19 cellular contexts compared by ENCODE assay signal in the genomic region with DNA sequence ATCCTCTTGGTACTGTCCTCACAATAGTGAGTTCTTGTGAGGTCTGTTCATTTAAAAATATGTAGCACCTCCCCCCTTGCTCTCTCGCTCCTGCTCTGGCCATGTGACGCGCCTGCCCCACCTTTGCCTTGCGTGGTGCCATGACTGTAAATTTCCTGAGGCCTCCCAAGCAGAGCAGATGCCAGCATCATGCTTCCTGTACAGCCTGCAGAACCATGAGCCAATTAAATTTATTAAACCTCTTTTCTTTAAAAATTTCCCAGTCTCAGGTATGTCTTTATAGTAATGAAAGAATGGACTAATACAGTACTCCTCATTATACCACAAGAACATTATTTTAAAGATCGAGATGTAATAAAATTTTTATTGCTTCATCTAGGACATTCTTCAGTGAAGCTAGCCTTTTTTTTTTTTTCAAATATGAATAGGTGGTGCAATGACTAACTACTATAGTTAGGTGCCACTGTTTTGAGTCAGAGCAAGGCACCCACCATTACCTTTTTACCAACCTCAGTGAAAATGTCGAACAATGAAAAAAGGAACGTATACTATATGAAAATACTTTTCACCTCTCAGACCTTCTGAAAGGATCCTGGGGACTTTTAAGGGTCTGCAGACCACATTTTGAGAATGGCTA.
DNase-seq lines count a peak whose midpoint lies in the region; ATAC-seq and TF ChIP-seq lines count a peak whose summit lies in the region.
"Had no signal": no experiment of that assay in that cellular context is flagged by ENCODE, and none has a peak within 500 bp of the region (broad histone marks: within the 10 kb centered on the region; RNA-seq: fewer than 3 reads in every experiment).

No MANE protein-coding gene starts in this region.

- H3K9ac ChIP-seq in PC-3 (ENCODE audit: low read length) (peak overlapping the region; percentile 50), smooth muscle cell (ENCODE audit: low read depth) (no peak overlapping the region)

- POLR2A ChIA-PET in activated CD4-positive, alpha-beta T cell treated with anti-CD3 and anti-CD28 coated beads for 36 hours (lab: Charles Lee) = no interaction called here
- POLR2A ChIA-PET in PC-3 (lab: Charles Lee; ENCODE audit: unreplicated experiment) = interaction anchor here (0.6 kb wide), 1 partner anchor 72 kb away, joined by 3 read pairs; no protein-coding TSS in a partner anchor

- H3K4me2 ChIP-seq in PC-3 (ENCODE audit: low read length) (0 out of 2 replicates have a peak overlapping the region, but pooled peaks have one; percentile 19), smooth muscle cell (no peak overlapping the region)
- H3K4me2 ChIP-seq: PC-9 had no signal

- no peak for DNase-seq in activated CD4-positive, alpha-beta T cell treated with anti-CD3 and anti-CD28 coated beads for 36 hours
- no peak for DNase-seq in activated CD4-positive, alpha-beta T cell treated with anti-CD3 and anti-CD28 coated beads for 4 hours
- DNase-seq in PC-3 = peak; percentile 47
- no peak for DNase-seq in smooth muscle cell (lab: John Stamatoyannopoulos, UW; ENCODE audit: unreplicated experiment)
- no peak for DNase-seq in HAP-1 (ENCODE audit: low spot score in 2 of 2)
- DNase-seq: AML-193, DND-41, H9, NCI-H1105 treated with DMSO at 0.1 percent for 48 hours, NCI-H1694, NCI-H226, NCI-H524, SJCRH30 had no signal

- no peaks in the 10 kb centered on the region for H3K9me3 Mint-ChIP-seq in activated CD4-positive, alpha-beta T cell treated with anti-CD3 and anti-CD28 coated beads for 36 hours (ENCODE audit: low read depth)
- H3K9me3 Mint-ChIP-seq: H9 had no signal

- H3K9me2 ChIP-seq in PC-3 (replicated peaks; ENCODE audit: low read length) = no peaks in the 10 kb centered on the region

- no peaks in the 10 kb centered on the region for H3K27me3 ChIP-seq in PC-3 (ENCODE audit: low read length)
- no peaks in the 10 kb centered on the region for H3K27me3 ChIP-seq in smooth muscle cell (ENCODE audit: low read depth)
- H3K27me3 ChIP-seq in HAP-1 (ENCODE audit: low read depth) = no peaks in the 10 kb centered on the region
- H3K27me3 ChIP-seq: SJCRH30 had no signal

- H2AFZ ChIP-seq in PC-3 (ENCODE audit: low read length) (peak overlapping the region; percentile 38; the same call in 1 of the 2 replicates), smooth muscle cell (ENCODE audit: low read depth) (no peak overlapping the region)
- H2AFZ ChIP-seq: PC-9 had no signal

- 94% methylated on average over 7 of the region's 7 CpGs for WGBS in smooth muscle cell (ENCODE audit: low lambda C conversion rate)

- H3K9me3 ChIP-seq in PC-3 (ENCODE audit: low read length) (no peaks in the 10 kb centered on the region), smooth muscle cell (replicated peaks; ENCODE audit: low read depth) (no peaks in the 10 kb centered on the region), HAP-1 (no peaks in the 10 kb centered on the region)
- H3K9me3 ChIP-seq: SJCRH30 had no signal

- H3K27ac Mint-ChIP-seq in activated CD4-positive, alpha-beta T cell treated with anti-CD3 and anti-CD28 coated beads for 36 hours = no peak overlapping the region
- H3K27ac Mint-ChIP-seq: H9 had no signal

- H3F3A ChIP-seq in PC-3 (ENCODE audit: low read length, unreplicated experiment) = no peaks in the 10 kb centered on the region
- no peaks in the 10 kb centered on the region for H3F3A ChIP-seq in smooth muscle cell (ENCODE audit: low read depth)

- peak; percentile 58 for ATAC-seq in activated CD4-positive, alpha-beta T cell treated with anti-CD3 and anti-CD28 coated beads for 36 hours
- ATAC-seq in PC-3 = peak; percentile 63
- peak; percentile 54 for ATAC-seq in esophagus mucosa
- ATAC-seq in GM21367 (IDR thresholded peaks at IDR 0.05; ENCODE audit: unreplicated experiment) = no peak
- no peak for ATAC-seq in GM21447 (IDR thresholded peaks at IDR 0.05; ENCODE audit: unreplicated experiment)

- H3K4me1 ChIP-seq in PC-3 (ENCODE audit: insufficient read depth, low read length) (peaks cover 36% of the 10 kb centered on the region), smooth muscle cell (ENCODE audit: low read depth) (peaks cover 3% of the 10 kb centered on the region), HAP-1 (no peaks in the 10 kb centered on the region)
- H3K4me1 ChIP-seq: SJCRH30 had no signal

- in situ Hi-C loops in HAP-1 (cut with MboI; ENCODE audit: low sequenced_read_pairs) = no loop called here

- intact Hi-C loops in activated CD4-positive, alpha-beta T cell treated with anti-CD3 and anti-CD28 coated beads for 36 hours (cut with DNase I, micrococcal nuclease) = no loop called here
- intact Hi-C loops in PC-3 (cut with micrococcal nuclease) = loop anchor here (10.0 kb wide), 1 partner anchor 984 kb away; no protein-coding TSS in a partner anchor

- TF ChIP-seq CTCF in PC-3 (conservative IDR thresholded peaks at IDR 0.05; ENCODE audit: low read depth, low read length) (no peak), smooth muscle cell (IDR thresholded peaks at IDR 0.05; ENCODE audit: borderline replicate concordance, insufficient read depth, poor library complexity, severe bottlenecking) (no peak)

- H3K4me1 Mint-ChIP-seq in activated CD4-positive, alpha-beta T cell treated with anti-CD3 and anti-CD28 coated beads for 36 hours = no peaks in the 10 kb centered on the region

- CTCF ChIA-PET in activated CD4-positive, alpha-beta T cell treated with anti-CD3 and anti-CD28 coated beads for 36 hours (lab: Charles Lee) = no interaction called here
- CTCF ChIA-PET in PC-3 (lab: Charles Lee) = interaction anchor here (0.6 kb wide), 1 partner anchor 49 kb away, joined by 3 read pairs; no protein-coding TSS in a partner anchor

- H3K27me3 Mint-ChIP-seq in activated CD4-positive, alpha-beta T cell treated with anti-CD3 and anti-CD28 coated beads for 36 hours = no peaks in the 10 kb centered on the region

- H3K4me3 ChIP-seq in PC-3 (ENCODE audit: low read length) (no peak overlapping the region), smooth muscle cell (no peak overlapping the region), HAP-1 (no peak overlapping the region)
- H3K4me3 ChIP-seq: PC-9, SJCRH30 had no signal

- no peaks in the 10 kb centered on the region for H3K36me3 ChIP-seq in PC-3 (ENCODE audit: low read depth, low read length)
- H3K36me3 ChIP-seq in smooth muscle cell (ENCODE audit: low read depth) = no peaks in the 10 kb centered on the region
- H3K36me3 ChIP-seq in HAP-1 (replicated peaks) = no peaks in the 10 kb centered on the region
- H3K36me3 ChIP-seq: SJCRH30 had no signal

- no TSS peak for BruUV-seq in PC-3 (replicated peaks; lab: Mats Ljungman, UMichigan)

- no peaks in the 10 kb centered on the region for H4K20me1 ChIP-seq in PC-3 (ENCODE audit: low read length)
- H4K20me1 ChIP-seq in smooth muscle cell (ENCODE audit: low read depth) = no peaks in the 10 kb centered on the region

- H3K4me3 Mint-ChIP-seq in activated CD4-positive, alpha-beta T cell treated with anti-CD3 and anti-CD28 coated beads for 36 hours = no peak overlapping the region
- H3K4me3 Mint-ChIP-seq: CD14-positive monocyte, H9 had no signal

- no peaks in the 10 kb centered on the region for H3K79me2 ChIP-seq in PC-3 (ENCODE audit: low read length)
- no peaks in the 10 kb centered on the region for H3K79me2 ChIP-seq in smooth muscle cell (ENCODE audit: low read depth)

- H3K36me3 Mint-ChIP-seq in activated CD4-positive, alpha-beta T cell treated with anti-CD3 and anti-CD28 coated beads for 36 hours (ENCODE audit: low read depth) = no peaks in the 10 kb centered on the region
- H3K36me3 Mint-ChIP-seq: CD14-positive monocyte had no signal

- H3K27ac ChIP-seq in PC-3 (ENCODE audit: low read length) (peak overlapping the region; percentile 83), smooth muscle cell (ENCODE audit: low read depth) (peak overlapping the region; percentile 81)
- H3K27ac ChIP-seq: 22Rv1, PC-9, SJCRH30 had no signal

Comparison
In these comparisons a context has a peak if more than half of its experiments do, and no peak if none do; other contexts are left out.
1. ATAC-seq: peak in activated CD4-positive, alpha-beta T cell treated with anti-CD3 and anti-CD28 coated beads for 36 hours (single experiment), PC-3 (single experiment) and esophagus mucosa (single experiment); none in GM21367 (single experiment) and GM21447 (single experiment).